In genomic region chr7:98603010-98603777, GRCh38 we compare ENCODE assay signal across 24 cellular contexts. TPM values are rescaled to one million over a fixed set of nuclear protein-coding genes. Genes with fewer than 3 reads are reported as not detected.
"Had no signal": no experiment of that assay in that cellular context is flagged by ENCODE, and none has a peak within 500 bp of the region (broad histone marks: within the 10 kb centered on the region; RNA-seq: fewer than 3 reads in every experiment).

No MANE protein-coding gene starts in this region.

- H3K4me1 ChIP-seq: body of pancreas, esophagus squamous epithelium, gastroesophageal sphincter had no signal

- H3K4me3 ChIP-seq: body of pancreas, esophagus squamous epithelium, gastroesophageal sphincter had no signal

- DNase-seq: activated CD4-positive, alpha-beta memory T cell treated with anti-CD3 and anti-CD28 coated beads for 36 hours; activated CD4-positive, alpha-beta T cell treated with anti-CD3 and anti-CD28 coated beads for 36 hours; activated CD4-positive, alpha-beta T cell treated with anti-CD3 and anti-CD28 coated beads, Interleukin-2, amount 10 ng/mL, durations not matched to agents 24 days and 14 days; activated CD4-positive, CD25-positive, alpha-beta regulatory T cell; activated CD4-positive, CD25-positive, alpha-beta regulatory T cell treated with anti-CD3 and anti-CD28 coated beads, Interleukin-2, amount 50 U/mL, for 72 hours; activated CD8-positive, alpha-beta memory T cell treated with anti-CD3 and anti-CD28 coated beads, Interleukin-2, amount 50 U/mL, for 48 hours; activated effector memory CD4-positive, alpha-beta T cell treated with Interleukin-2 at 50 U/mL for 16 hours; activated gamma-delta T cell treated with Interleukin-2 at 50 U/mL for 16 hours; activated naive CD4-positive, alpha-beta T cell treated with anti-CD3 and anti-CD28 coated beads, Interleukin-2, amount 50 U/mL, for 16 hours; activated naive CD4-positive, alpha-beta T cell treated with Interleukin-2 at 50 U/mL for 16 hours; activated T-cell treated with anti-CD3 and anti-CD28 coated beads for 4 hours; activated T-cell treated with anti-CD3 and anti-CD28 coated beads, Interleukin-2, amount 50 U/mL, for 24 hours; amygdala; aorta; body of pancreas; caudate nucleus; effector CD8-positive, alpha-beta T cell; esophagus squamous epithelium; foreskin melanocyte; T-helper 2 cell had no signal

- ATAC-seq: activated CD4-positive, alpha-beta T cell treated with anti-CD3 and anti-CD28 coated beads for 36 hours; activated T-helper 17 cell treated with anti-CD3 and anti-CD28 coated beads, Interleukin-2, amount 50 U/mL, for 72 hours; body of pancreas; gastroesophageal sphincter had no signal

- H3K36me3 ChIP-seq: esophagus squamous epithelium, gastroesophageal sphincter had no signal

- H3K27ac ChIP-seq: body of pancreas, epithelial cell of prostate, esophagus squamous epithelium, gastroesophageal sphincter had no signal

- H3K9me3 ChIP-seq: body of pancreas, esophagus squamous epithelium, gastroesophageal sphincter had no signal

- H3K27me3 ChIP-seq: body of pancreas had no signal

RNA-seq across cellular contexts. Expression of gene NPTX2, which starts 13.9 kb away (rescaled TPM):
- total RNA-seq: activated CD4-positive, alpha-beta memory T cell treated with anti-CD3 and anti-CD28 coated beads for 36 hours; activated CD4-positive, alpha-beta T cell treated with anti-CD3 and anti-CD28 coated beads for 36 hours; activated CD4-positive, alpha-beta T cell treated with anti-CD3 and anti-CD28 coated beads, Interleukin-2, amount 10 ng/mL, durations not matched to agents 24 days and 14 days; activated T-helper 17 cell treated with anti-CD3 and anti-CD28 coated beads, Interleukin-2, amount 50 U/mL, for 72 hours; T-helper 1 cell treated with Interleukin-12 subunit alpha and Interleukin-12 subunit beta and Interleukin-4 antibody, amounts not matched to agents 30 ng/mL and 1 ng/mL, for 36 hours had no signal
